Comparison of ENCODE assay signal across 19 cellular contexts in the genomic region with DNA sequence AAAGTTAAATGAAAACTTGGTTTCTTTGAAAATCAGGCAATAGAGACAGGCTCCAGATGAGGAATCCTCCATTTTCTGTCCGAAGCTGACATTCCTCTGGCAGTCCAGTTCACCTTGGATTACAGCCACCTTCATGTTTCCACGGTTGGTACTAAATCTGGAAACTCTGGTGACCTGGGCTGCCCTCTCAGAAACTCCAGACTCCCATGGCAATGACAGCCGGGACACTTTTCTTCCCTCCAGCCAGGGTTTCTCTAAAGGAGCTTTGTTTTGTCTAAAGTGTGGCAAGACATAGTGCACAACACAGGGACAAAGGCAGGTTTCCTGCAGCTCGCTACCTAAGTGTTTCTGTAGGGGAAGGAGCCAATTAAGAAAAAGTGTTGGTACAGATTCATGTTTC. TPM values are rescaled to one million over a fixed set of nuclear protein-coding genes. Genes with fewer than 3 reads are reported as not detected.
DNase-seq lines count a peak whose midpoint lies in the region; ATAC-seq and TF ChIP-seq lines count a peak whose summit lies in the region.
"Had no signal": no experiment of that assay in that cellular context is flagged by ENCODE, and none has a peak within 500 bp of the region (broad histone marks: within the 10 kb centered on the region; RNA-seq: fewer than 3 reads in every experiment).

No MANE protein-coding gene starts in this region.

- DNase-seq in AG20443 (ENCODE audit: low spot score) = peak; percentile 53
- DNase-seq in MG63 = peak; percentile 32
- peak; percentile 9 for DNase-seq in fibroblast of the conjunctiva (ENCODE audit: low read depth)
- DNase-seq in naive thymus-derived CD8-positive, alpha-beta T cell = no peak
- DNase-seq in RWPE1 (ENCODE audit: low spot score) = no peak
- DNase-seq in GM23338 (ENCODE audit: low spot score) = no peak
- DNase-seq: activated CD4-positive, alpha-beta T cell treated with anti-CD3 and anti-CD28 coated beads, Interleukin-2, amount 10 ng/mL, durations not matched to agents 7 days and 5 days; DMS79 treated with DMSO at 0.1 percent for 48 hours; NCI-H2029 treated with DMSO at 0.1 percent for 48 hours; NCI-H69; RPMI8226; stimulated activated CD4-positive, alpha-beta T cell treated with anti-CD3 and anti-CD28 coated beads, Interleukin-15, amount 100 ng/mL, for 24 hours had no signal

- H3K4me3 ChIP-seq in MG63 = peak overlapping the region; percentile 0; the same call in 1 of the 2 replicates
- no peak overlapping the region for H3K4me3 ChIP-seq in GM23338
- H3K4me3 ChIP-seq: BLaER1 had no signal

- no peaks in the 10 kb centered on the region for H3K79me2 ChIP-seq in GM23338 (replicated peaks; ENCODE audit: insufficient read depth)

- H4K20me1 ChIP-seq in GM23338 (replicated peaks; ENCODE audit: insufficient read depth) = no peaks in the 10 kb centered on the region
- H4K20me1 ChIP-seq: BLaER1 had no signal

- H3K36me3 ChIP-seq in MG63 = peaks cover 47% of the 10 kb centered on the region
- H3K36me3 ChIP-seq in GM23338 (ENCODE audit: insufficient read depth) = no peaks in the 10 kb centered on the region

- H3F3A ChIP-seq in GM23338 (replicated peaks; ENCODE audit: low read depth) = no peaks in the 10 kb centered on the region

- no peaks in the 10 kb centered on the region for H3K9me2 ChIP-seq in GM23338 (ENCODE audit: insufficient read depth)

- CTCF ChIA-PET in RWPE1 (lab: Yijun Ruan, JAX) = interaction anchor here (0.6 to 1.0 kb wide), 5 partner anchors 8 to 111 kb away, joined by 3 read pairs; no protein-coding TSS in a partner anchor

- no peaks in the 10 kb centered on the region for H3K27me3 ChIP-seq in MG63
- no peaks in the 10 kb centered on the region for H3K27me3 ChIP-seq in GM23338 (ENCODE audit: insufficient read depth)
- H3K27me3 ChIP-seq: BLaER1 had no signal

- no peaks in the 10 kb centered on the region for H3K9me3 Mint-ChIP-seq in naive thymus-derived CD8-positive, alpha-beta T cell
- no peaks in the 10 kb centered on the region for H3K9me3 Mint-ChIP-seq in GM23338
- H3K9me3 Mint-ChIP-seq: activated CD4-positive, alpha-beta T cell treated with anti-CD3 and anti-CD28 coated beads, Interleukin-2, amount 10 ng/mL, durations not matched to agents 7 days and 5 days had no signal

- TF ChIP-seq CTCF in RWPE1 (conservative IDR thresholded peaks at IDR 0.05; ENCODE audit: low read depth) = no peak
- no peak for TF ChIP-seq CTCF in GM23338 (conservative IDR thresholded peaks at IDR 0.05; ENCODE audit: low read depth in 2 of 2)

- H3K27ac Mint-ChIP-seq in naive thymus-derived CD8-positive, alpha-beta T cell = peak overlapping the region in 9 of 10 donors; percentile 11 to 80 (median 49)
- H3K27ac Mint-ChIP-seq in GM23338 = no peak overlapping the region
- H3K27ac Mint-ChIP-seq: progenitor cell of endocrine pancreas had no signal

- H3K9me3 ChIP-seq in MG63 = no peaks in the 10 kb centered on the region
- H3K9me3 ChIP-seq: BLaER1 had no signal

- no peak overlapping the region for H3K4me3 Mint-ChIP-seq in naive thymus-derived CD8-positive, alpha-beta T cell
- H3K4me3 Mint-ChIP-seq in GM23338 = no peak overlapping the region
- H3K4me3 Mint-ChIP-seq: activated CD4-positive, alpha-beta T cell treated with anti-CD3 and anti-CD28 coated beads, Interleukin-2, amount 10 ng/mL, durations not matched to agents 7 days and 5 days had no signal

- peaks cover 0 to 75% (median 16%) of the 10 kb centered on the region in 3 donors for H3K36me3 Mint-ChIP-seq in naive thymus-derived CD8-positive, alpha-beta T cell
- peaks cover 16% of the 10 kb centered on the region for H3K36me3 Mint-ChIP-seq in GM23338 (ENCODE audit: low read depth)

- no peak overlapping the region for H2AFZ ChIP-seq in GM23338

- POLR2A ChIA-PET in naive thymus-derived CD8-positive, alpha-beta T cell (lab: Charles Lee) = interaction anchor here (0.6 to 1.2 kb wide), 3 partner anchors 26 to 168 kb away, joined by 3 to 4 read pairs (median 3); no protein-coding TSS in a partner anchor
- POLR2A ChIA-PET in RWPE1 (lab: Yijun Ruan, JAX; ENCODE audit: low non-redundant PET) = no interaction called here

- H3K4me2 ChIP-seq in GM23338 = no peak overlapping the region
- H3K4me2 ChIP-seq: BLaER1 had no signal

- H3K4me1 Mint-ChIP-seq in naive thymus-derived CD8-positive, alpha-beta T cell = peaks cover 3 to 23% (median 11%) of the 10 kb centered on the region in 4 donors
- H3K4me1 Mint-ChIP-seq in GM23338 = peaks cover 4% of the 10 kb centered on the region; the same call in 1 of the 3 replicates

- no peaks in the 10 kb centered on the region for H3K4me1 ChIP-seq in GM23338 (ENCODE audit: insufficient read depth)

- no peak for ATAC-seq in naive thymus-derived CD8-positive, alpha-beta T cell
- ATAC-seq in GM21529 (IDR thresholded peaks at IDR 0.05; ENCODE audit: unreplicated experiment) (no peak), GM23338 (no peak), HG03135 (IDR thresholded peaks at IDR 0.05; ENCODE audit: unreplicated experiment) (no peak)

- H3K27ac ChIP-seq in RWPE1 (no peak overlapping the region), GM23338 (ENCODE audit: low read depth) (no peak overlapping the region)
- H3K27ac ChIP-seq: BLaER1 had no signal

- no peaks in the 10 kb centered on the region for H3K27me3 Mint-ChIP-seq in naive thymus-derived CD8-positive, alpha-beta T cell
- peaks cover 11% of the 10 kb centered on the region for H3K27me3 Mint-ChIP-seq in GM23338 (ENCODE audit: insufficient read depth, low read depth, poor library complexity)
- H3K27me3 Mint-ChIP-seq: activated CD4-positive, alpha-beta T cell treated with anti-CD3 and anti-CD28 coated beads, Interleukin-2, amount 10 ng/mL, durations not matched to agents 7 days and 5 days; progenitor cell of endocrine pancreas had no signal

RNA-seq across cellular contexts. Expression of a gene that starts 36.0 kb away (rescaled TPM):
- 13.7 and 34.4 TPM in 2 replicates for total RNA-seq in MG63 (2014; rRNA removed; shearing (Covaris generic); ENCODE audit: low replicate concordance)
- total RNA-seq in naive thymus-derived CD8-positive, alpha-beta T cell = 10 to 100 TPM; 26.4 to 28.3 TPM
- polyA plus RNA-seq in naive thymus-derived CD8-positive, alpha-beta T cell = 10 to 100 TPM; 37.6 to 43.1 (median 38.1) TPM
- 3.8 and 7.8 TPM in 2 replicates for total RNA-seq in GM23338 (2014; rRNA removed; shearing (Covaris generic))
- polyA plus RNA-seq in GM23338 (2016; fragmentation: Nextera tagmentation; extraction: Ambion mirVana) = 10.9 and 11.3 TPM in 2 replicates

RNA-seq across cellular contexts. Expression of a gene that starts 40.4 kb away (rescaled TPM):
- 0.03 TPM in 1 of 2 replicates, not detected in the other for total RNA-seq in MG63 (2014; rRNA removed; shearing (Covaris generic); ENCODE audit: low replicate concordance)
- total RNA-seq in naive thymus-derived CD8-positive, alpha-beta T cell = 10 to 100 TPM; 93.5 to 99.9 TPM
- polyA plus RNA-seq in naive thymus-derived CD8-positive, alpha-beta T cell = 10 to 100 TPM; 17.1 to 31.9 (median 19.7) TPM
- 0.49 and 0.82 TPM in 2 replicates for total RNA-seq in GM23338 (2014; rRNA removed; shearing (Covaris generic))
- 0.11 and 0.28 TPM in 2 replicates for polyA plus RNA-seq in GM23338 (2016; fragmentation: Nextera tagmentation; extraction: Ambion mirVana)

RNA-seq across cellular contexts. Expression of a gene that starts 41.6 kb away (rescaled TPM):
- total RNA-seq in MG63 (2014; rRNA removed; shearing (Covaris generic); ENCODE audit: low replicate concordance) = not detected in 2 replicates
- not detected for total RNA-seq in naive thymus-derived CD8-positive, alpha-beta T cell
- under 1 TPM in 1 of 3 donors, not detected in 2; 0.26 TPM for polyA plus RNA-seq in naive thymus-derived CD8-positive, alpha-beta T cell
- not detected in 2 replicates for total RNA-seq in GM23338 (2014; rRNA removed; shearing (Covaris generic))
- not detected in 2 replicates for polyA plus RNA-seq in GM23338 (2016; fragmentation: Nextera tagmentation; extraction: Ambion mirVana)
- total RNA-seq: activated CD4-positive, alpha-beta T cell treated with anti-CD3 and anti-CD28 coated beads, Interleukin-2, amount 10 ng/mL, durations not matched to agents 7 days and 5 days; dermis microvascular lymphatic vessel endothelial cell; progenitor cell of endocrine pancreas; subcutaneous adipose tissue; T-helper 1 cell treated with Interleukin-12 subunit alpha and Interleukin-12 subunit beta and Interleukin-4 antibody, amounts not matched to agents 30 ng/mL and 1 ng/mL, for 36 hours had no signal

Comparison
In these comparisons a context has a peak if more than half of its experiments do, and no peak if none do; other contexts are left out.
1. DNase-seq: peak in AG20443 (single experiment), MG63 (single experiment) and fibroblast of the conjunctiva (single experiment); none in naive thymus-derived CD8-positive, alpha-beta T cell (0 of 10), RWPE1 (single experiment) and GM23338 (single experiment).
2. RNA of a gene that starts 40.4 kb away (total RNA-seq): 93.5 to 99.9 TPM in naive thymus-derived CD8-positive, alpha-beta T cell; 0.49 to 0.82 TPM in GM23338 and 0.03 TPM in MG63; every median in the first group is over 10 times any median in the second.